ENCODE assay signal across 1 cellular context in genomic region chr5:68287976-68288755, GRCh38.
TF ChIP-seq lines count a peak whose summit lies in the region.

No MANE protein-coding gene starts in this region.

TF ChIP-seq in HepG2, 621 proteins besides CTCF, POLR2A, EP300 and RAD21 (continued from another document and continues in another):
- TF ChIP-seq DMTF1 (CRISPR knock-in tag; IDR thresholded peaks at IDR 0.05) (no peak), ZNF253 (CRISPR knock-in tag; IDR thresholded peaks at IDR 0.05; ENCODE audit: borderline replicate concordance) (no peak), ATF7 (IDR thresholded peaks at IDR 0.05) (no peak), ATF7 (CRISPR knock-in tag; IDR thresholded peaks at IDR 0.05) (no peak), ZNF766 (CRISPR knock-in tag; IDR thresholded peaks at IDR 0.05; ENCODE audit: borderline replicate concordance) (no peak), TAF15 (IDR thresholded peaks at IDR 0.05; ENCODE audit: low read depth, low read length, poor library complexity, severe bottlenecking) (no peak), ZNF556 (CRISPR knock-in tag; IDR thresholded peaks at IDR 0.05; ENCODE audit: borderline replicate concordance) (no peak), ZNF10 (CRISPR knock-in tag; IDR thresholded peaks at IDR 0.05; ENCODE audit: borderline replicate concordance, low read depth) (no peak), ZNF687 (CRISPR knock-in tag; IDR thresholded peaks at IDR 0.05) (peak; percentile 91), ZNF232 (CRISPR knock-in tag; IDR thresholded peaks at IDR 0.05; ENCODE audit: borderline replicate concordance) (no peak), TOPORS (CRISPR knock-in tag; IDR thresholded peaks at IDR 0.05) (no peak; the same call in 1 of the 2 replicates), SMARCE1 (IDR thresholded peaks at IDR 0.05; ENCODE audit: borderline replicate concordance) (no peak), BATF2 (CRISPR knock-in tag; IDR thresholded peaks at IDR 0.05) (no peak), PHF8 (CRISPR knock-in tag; IDR thresholded peaks at IDR 0.05) (peak; percentile 34), ZNF615 (CRISPR knock-in tag; IDR thresholded peaks at IDR 0.05; ENCODE audit: borderline replicate concordance) (no peak), SALL2 (CRISPR knock-in tag; IDR thresholded peaks at IDR 0.05) (no peak; the same call in 1 of the 2 replicates), CBX1 (IDR thresholded peaks at IDR 0.05; ENCODE audit: low read depth) (no peak), THAP9 (CRISPR knock-in tag; IDR thresholded peaks at IDR 0.05; ENCODE audit: borderline replicate concordance) (no peak), ZSCAN21 (CRISPR knock-in tag; IDR thresholded peaks at IDR 0.05; ENCODE audit: borderline replicate concordance) (peak; percentile 58; the same call in 1 of the 2 replicates), KLF12 (CRISPR knock-in tag; IDR thresholded peaks at IDR 0.05; ENCODE audit: borderline replicate concordance) (peak; percentile 64; the same call in 1 of the 2 replicates), NFE2L1 (CRISPR knock-in tag; IDR thresholded peaks at IDR 0.05; ENCODE audit: borderline replicate concordance) (no peak), KAT8 (CRISPR knock-in tag; IDR thresholded peaks at IDR 0.05) (no peak), ARNT2 (CRISPR knock-in tag; IDR thresholded peaks at IDR 0.05; ENCODE audit: low read depth) (peak; percentile 57; the same call in 1 of the 2 replicates), MEIS2 (CRISPR knock-in tag; IDR thresholded peaks at IDR 0.05) (peak; percentile 52), ZBTB42 (CRISPR knock-in tag; IDR thresholded peaks at IDR 0.05) (no peak), RFXANK (CRISPR knock-in tag; IDR thresholded peaks at IDR 0.05) (peak; percentile 51; the same call in 1 of the 2 replicates), ZNF281 (CRISPR knock-in tag; IDR thresholded peaks at IDR 0.05; ENCODE audit: borderline replicate concordance) (peak; percentile 80), HDAC2 (CRISPR knock-in tag; IDR thresholded peaks at IDR 0.05) (peak; percentile 49; the same call in 1 of the 2 replicates), ZFP36L1 (CRISPR knock-in tag; IDR thresholded peaks at IDR 0.05) (peak; percentile 52; the same call in 1 of the 2 replicates), HNRNPUL1 (IDR thresholded peaks at IDR 0.05; ENCODE audit: low read depth, low read length) (no peak), ARID2 (CRISPR knock-in tag; IDR thresholded peaks at IDR 0.05; ENCODE audit: borderline replicate concordance) (no peak), ZNF318 (CRISPR knock-in tag; IDR thresholded peaks at IDR 0.05) (no peak), ATF6 (CRISPR knock-in tag; conservative IDR thresholded peaks at IDR 0.05) (no peak), ZNF546 (CRISPR knock-in tag; conservative IDR thresholded peaks at IDR 0.05) (no peak), TARDBP (CRISPR knock-in tag; IDR thresholded peaks at IDR 0.05) (peak; percentile 63; the same call in 1 of the 2 replicates), ZNF616 (CRISPR knock-in tag; IDR thresholded peaks at IDR 0.05; ENCODE audit: low read depth) (no peak), ZNF382 (CRISPR knock-in tag; IDR thresholded peaks at IDR 0.05; ENCODE audit: borderline replicate concordance) (no peak)
